Comparison of ENCODE assay signal across 12 cellular contexts in genomic region chr1:217889401-217889800, GRCh38.
DNase-seq lines count a peak whose midpoint lies in the region; ATAC-seq, FAIRE-seq and TF ChIP-seq lines count a peak whose summit lies in the region.
"Had no signal": no experiment of that assay in that cellular context is flagged by ENCODE, and none has a peak within 500 bp of the region (broad histone marks: within the 10 kb centered on the region; RNA-seq: fewer than 3 reads in every experiment).

No MANE protein-coding gene starts in this region.

- H4K91ac ChIP-seq in neuronal stem cell (ENCODE audit: low read depth, low read length, poor library complexity), result no peak overlapping the region

- no peak overlapping the region for H2BK15ac ChIP-seq in neuronal stem cell (ENCODE audit: low read length)

- no peak overlapping the region for H2AK5ac ChIP-seq in neuronal stem cell (ENCODE audit: low read depth, low read length)

- H3K4me3 ChIP-seq in neuronal stem cell (ENCODE audit: low read length in 2 of 2) (no peak overlapping the region), pancreas (no peak overlapping the region)

- H3K14ac ChIP-seq in neuronal stem cell (ENCODE audit: low read length), result no peak overlapping the region

- H2BK5ac ChIP-seq in neuronal stem cell (ENCODE audit: low read length), result no peak overlapping the region

- no peaks in the 10 kb centered on the region for H3K27me3 ChIP-seq in neuronal stem cell (ENCODE audit: control insufficient read depth in 3 of 3, insufficient read depth in 3 of 3, low read depth in 1 of 3, low read length in 3 of 3)
- no peaks in the 10 kb centered on the region for H3K27me3 ChIP-seq in pancreas

- no peaks in the 10 kb centered on the region for H3K9me3 ChIP-seq in neuronal stem cell (replicated peaks in 1 of 2; ENCODE audit: control insufficient read depth in 2 of 2, insufficient read depth in 1 of 2, low read depth in 1 of 2, low read length in 2 of 2)
- no peaks in the 10 kb centered on the region for H3K9me3 ChIP-seq in pancreas

- no peak for FAIRE-seq in pancreas (lab: Jason Lieb, UNC)

- H3K4me1 ChIP-seq in neuronal stem cell (ENCODE audit: control insufficient read depth in 2 of 2, insufficient read depth in 1 of 2, low read depth in 1 of 2, low read length in 2 of 2) (no peaks in the 10 kb centered on the region), pancreas (no peaks in the 10 kb centered on the region)

- H2AFZ ChIP-seq in neuronal stem cell (ENCODE audit: low read length), result no peak overlapping the region

- no peak for ATAC-seq in pancreas
- no peak for ATAC-seq in HG03095 (IDR thresholded peaks at IDR 0.05; ENCODE audit: unreplicated experiment)

- no peak overlapping the region for H3K4ac ChIP-seq in neuronal stem cell (ENCODE audit: low read length)

- H3K36me3 ChIP-seq in neuronal stem cell (replicated peaks in 1 of 2; ENCODE audit: control insufficient read depth in 2 of 2, insufficient read depth in 2 of 2, low read length in 2 of 2) (no peaks in the 10 kb centered on the region), pancreas (no peaks in the 10 kb centered on the region)

- H3K23ac ChIP-seq in neuronal stem cell (ENCODE audit: low read depth, low read length, poor library complexity), result no peak overlapping the region

- DNase-seq in DMS 273 (lab: John Stamatoyannopoulos, UW; ENCODE audit: unreplicated experiment), result peak; percentile 61
- DNase-seq in DMS 273 treated with DMSO at 0.1 percent for 48 hours (lab: John Stamatoyannopoulos, UW), result no peak
- DNase-seq in ecto neural progenitor cell (ENCODE audit: low spot score), result peak; percentile 67
- DNase-seq in neuronal stem cell (ENCODE audit: low spot score), result peak; percentile 26
- no peak for DNase-seq in pancreas
- DNase-seq in caudate nucleus (lab: John Stamatoyannopoulos, UW), result no peak
- DNase-seq: 8988T; immature natural killer cell; NCI-H1930; stimulated activated CD4-positive, alpha-beta T cell treated with anti-CD3 and anti-CD28 coated beads, Interleukin-2, amount 100 ng/mL, for 24 hours had no signal

- TF ChIP-seq CTCF in LNCAP (IDR thresholded peaks at IDR 0.05) (peak; percentile 36; the same call in 1 of the 2 replicates), pancreas (IDR thresholded peaks at IDR 0.05) (no peak)

- H3K9ac ChIP-seq in neuronal stem cell (ENCODE audit: low read depth, low read length, poor library complexity), result no peak overlapping the region

- no peak overlapping the region for H4K8ac ChIP-seq in neuronal stem cell (ENCODE audit: low read depth, low read length)

- no peak overlapping the region for H2BK12ac ChIP-seq in neuronal stem cell (ENCODE audit: low read length)

- H2BK120ac ChIP-seq in neuronal stem cell (ENCODE audit: low read depth, low read length), result no peak overlapping the region

- no peak overlapping the region for H3K4me2 ChIP-seq in neuronal stem cell (ENCODE audit: insufficient read depth, low read length, poor library complexity, severe bottlenecking)

- intact Hi-C loops in pancreas (cut with DNase I), result no loop called here

- H3K18ac ChIP-seq in neuronal stem cell (ENCODE audit: low read length), result no peak overlapping the region

- H3K27ac ChIP-seq in neuronal stem cell (replicated peaks; ENCODE audit: low read length) (no peak overlapping the region), pancreas (no peak overlapping the region), caudate nucleus (ENCODE audit: low read depth, low read length) (no peak overlapping the region)

- no CpG with 5 or more reads among the region's 10 CpGs for WGBS in neuronal stem cell (ENCODE audit: extremely low coverage in 2 of 2, insufficient read length in 2 of 2, insufficient replicate concordance in 1 of 2), 2 donors
- 47 to 53% methylated on average over 10 of the region's 10 CpGs for WGBS in pancreas, 2 donors

- H3K79me1 ChIP-seq in neuronal stem cell (ENCODE audit: low read depth, low read length), result no peaks in the 10 kb centered on the region

Comparison
In these comparisons a context has a peak if more than half of its experiments do, and no peak if none do; other contexts are left out.
1. DNase-seq: peak in DMS 273 (single experiment), ecto neural progenitor cell (single experiment) and neuronal stem cell (single experiment); none in DMS 273 treated with DMSO at 0.1 percent for 48 hours (single experiment), pancreas (0 of 6) and caudate nucleus (0 of 61).